ENCODE assay signal across 1 cellular context in the genomic region with DNA sequence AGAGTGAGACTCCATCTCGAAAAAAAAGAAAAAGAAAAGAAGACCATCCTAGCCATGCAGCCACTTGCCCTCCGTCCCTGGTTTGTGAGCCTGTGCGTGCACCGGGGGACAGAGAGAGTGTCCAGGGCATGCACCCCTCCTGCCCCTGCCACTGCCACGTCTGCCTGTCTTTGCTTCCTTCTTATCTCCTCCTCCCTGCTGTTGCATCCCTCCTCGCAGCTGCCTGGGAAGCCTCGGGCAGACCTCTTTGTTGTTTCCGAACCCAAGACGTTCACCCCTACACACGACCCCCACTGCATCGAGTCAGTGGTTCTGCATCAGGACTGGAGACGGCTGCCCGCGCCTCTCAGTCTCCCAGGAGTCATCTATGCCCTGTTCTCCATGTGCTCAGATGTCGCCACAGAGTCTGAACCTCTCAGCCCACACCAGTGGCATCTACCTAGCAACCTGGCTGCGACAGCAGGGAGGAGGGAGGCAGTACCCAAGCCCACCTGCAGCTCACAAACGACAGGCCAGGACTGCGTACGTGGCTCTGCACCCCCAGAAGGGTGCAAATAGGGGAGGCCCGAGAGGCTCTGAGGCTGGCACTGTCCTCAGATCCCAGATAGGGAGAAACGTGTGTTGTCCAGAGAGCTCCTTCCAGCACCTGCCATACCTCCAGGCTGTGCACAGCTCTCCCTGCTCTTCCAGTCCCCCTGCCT.
TF ChIP-seq lines count a peak whose summit lies in the region.

No MANE protein-coding gene starts in this region.

TF ChIP-seq in K562, 482 proteins besides CTCF, POLR2A, EP300 and RAD21:
- no peak for TF ChIP-seq ZBTB7A (IDR thresholded peaks at IDR 0.05; ENCODE audit: borderline replicate concordance, control insufficient read depth, low read depth, low read length)
- peak; percentile 54 for TF ChIP-seq CBFA2T3 (IDR thresholded peaks at IDR 0.05)
- TF ChIP-seq, protein P1, sequence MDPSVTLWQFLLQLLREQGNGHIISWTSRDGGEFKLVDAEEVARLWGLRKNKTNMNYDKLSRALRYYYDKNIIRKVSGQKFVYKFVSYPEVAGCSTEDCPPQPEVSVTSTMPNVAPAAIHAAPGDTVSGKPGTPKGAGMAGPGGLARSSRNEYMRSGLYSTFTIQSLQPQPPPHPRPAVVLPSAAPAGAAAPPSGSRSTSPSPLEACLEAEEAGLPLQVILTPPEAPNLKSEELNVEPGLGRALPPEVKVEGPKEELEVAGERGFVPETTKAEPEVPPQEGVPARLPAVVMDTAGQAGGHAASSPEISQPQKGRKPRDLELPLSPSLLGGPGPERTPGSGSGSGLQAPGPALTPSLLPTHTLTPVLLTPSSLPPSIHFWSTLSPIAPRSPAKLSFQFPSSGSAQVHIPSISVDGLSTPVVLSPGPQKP (CRISPR knock-in tag; IDR thresholded peaks at IDR 0.05): no peak
- TF ChIP-seq GATAD2A (IDR thresholded peaks at IDR 0.05): no peak
- peak; percentile 34; the same call in 1 of the 2 replicates for TF ChIP-seq CBFA2T2 (conservative IDR thresholded peaks at IDR 0.05)
- TF ChIP-seq IFI16 (CRISPR knock-in tag; IDR thresholded peaks at IDR 0.05): no peak
- TF ChIP-seq LEF1 (IDR thresholded peaks at IDR 0.05): no peak
- no peak for TF ChIP-seq ZNF785 (CRISPR knock-in tag; IDR thresholded peaks at IDR 0.05)
- TF ChIP-seq SRSF9 (IDR thresholded peaks at IDR 0.05; ENCODE audit: borderline replicate concordance, low read depth, low read length): no peak
- TF ChIP-seq ZNF717 (CRISPR knock-in tag; IDR thresholded peaks at IDR 0.05): no peak
- TF ChIP-seq, protein P2, sequence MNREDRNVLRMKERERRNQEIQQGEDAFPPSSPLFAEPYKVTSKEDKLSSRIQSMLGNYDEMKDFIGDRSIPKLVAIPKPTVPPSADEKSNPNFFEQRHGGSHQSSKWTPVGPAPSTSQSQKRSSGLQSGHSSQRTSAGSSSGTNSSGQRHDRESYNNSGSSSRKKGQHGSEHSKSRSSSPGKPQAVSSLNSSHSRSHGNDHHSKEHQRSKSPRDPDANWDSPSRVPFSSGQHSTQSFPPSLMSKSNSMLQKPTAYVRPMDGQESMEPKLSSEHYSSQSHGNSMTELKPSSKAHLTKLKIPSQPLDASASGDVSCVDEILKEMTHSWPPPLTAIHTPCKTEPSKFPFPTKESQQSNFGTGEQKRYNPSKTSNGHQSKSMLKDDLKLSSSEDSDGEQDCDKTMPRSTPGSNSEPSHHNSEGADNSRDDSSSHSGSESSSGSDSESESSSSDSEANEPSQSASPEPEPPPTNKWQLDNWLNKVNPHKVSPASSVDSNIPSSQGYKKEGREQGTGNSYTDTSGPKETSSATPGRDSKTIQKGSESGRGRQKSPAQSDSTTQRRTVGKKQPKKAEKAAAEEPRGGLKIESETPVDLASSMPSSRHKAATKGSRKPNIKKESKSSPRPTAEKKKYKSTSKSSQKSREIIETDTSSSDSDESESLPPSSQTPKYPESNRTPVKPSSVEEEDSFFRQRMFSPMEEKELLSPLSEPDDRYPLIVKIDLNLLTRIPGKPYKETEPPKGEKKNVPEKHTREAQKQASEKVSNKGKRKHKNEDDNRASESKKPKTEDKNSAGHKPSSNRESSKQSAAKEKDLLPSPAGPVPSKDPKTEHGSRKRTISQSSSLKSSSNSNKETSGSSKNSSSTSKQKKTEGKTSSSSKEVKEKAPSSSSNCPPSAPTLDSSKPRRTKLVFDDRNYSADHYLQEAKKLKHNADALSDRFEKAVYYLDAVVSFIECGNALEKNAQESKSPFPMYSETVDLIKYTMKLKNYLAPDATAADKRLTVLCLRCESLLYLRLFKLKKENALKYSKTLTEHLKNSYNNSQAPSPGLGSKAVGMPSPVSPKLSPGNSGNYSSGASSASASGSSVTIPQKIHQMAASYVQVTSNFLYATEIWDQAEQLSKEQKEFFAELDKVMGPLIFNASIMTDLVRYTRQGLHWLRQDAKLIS (CRISPR knock-in tag; IDR thresholded peaks at IDR 0.05): no peak
- peak; percentile 20; the same call in 1 of the 2 replicates for TF ChIP-seq TCF3 (CRISPR knock-in tag; IDR thresholded peaks at IDR 0.05)
- no peak for TF ChIP-seq PHB (CRISPR knock-in tag; IDR thresholded peaks at IDR 0.05)
- no peak for TF ChIP-seq ZKSCAN3 (CRISPR knock-in tag; IDR thresholded peaks at IDR 0.05)
- no peak for TF ChIP-seq ELF4 (CRISPR knock-in tag; IDR thresholded peaks at IDR 0.05)
